Comparison of ENCODE assay signal across 8 cellular contexts in genomic region chr5:168486136-168486879, GRCh38. TPM values are rescaled to one million over a fixed set of nuclear protein-coding genes. Genes with fewer than 3 reads are reported as not detected.
A peak's percentile ranks its signal among the peaks of the same experiment; 100 is the strongest.
DNase-seq lines count a peak whose midpoint lies in the region; ATAC-seq and TF ChIP-seq lines count a peak whose summit lies in the region.

Gene RARS1 (plus strand): TSS chr5:168486471. CDS start chr5:168486499, 28 bp downstream.

- H3K9me3 Mint-ChIP-seq in CD14-positive monocyte: peaks cover 0 to 2% (median 0%) of the 10 kb centered on the region in 7 donors
- no peaks in the 10 kb centered on the region for H3K9me3 Mint-ChIP-seq in activated CD4-positive, alpha-beta T cell treated with anti-CD3 and anti-CD28 coated beads, Interleukin-2, amount 10 ng/mL, durations not matched to agents 7 days and 5 days

- peak; percentile 95 for TF ChIP-seq CTCF in CD14-positive monocyte (IDR thresholded peaks at IDR 0.05)

- peak within 1 kb of the TSS; percentile 85 to 95 (median 93) for H3K27ac Mint-ChIP-seq in CD14-positive monocyte
- peak within 1 kb of the TSS; percentile 94 for H3K27ac Mint-ChIP-seq in activated CD4-positive, alpha-beta T cell treated with anti-CD3 and anti-CD28 coated beads, Interleukin-2, amount 10 ng/mL, durations not matched to agents 7 days and 5 days

- peaks cover 13% of the 10 kb centered on the region for H3K4me1 Mint-ChIP-seq in CD14-positive monocyte
- H3K4me1 Mint-ChIP-seq in activated CD4-positive, alpha-beta T cell treated with anti-CD3 and anti-CD28 coated beads, Interleukin-2, amount 10 ng/mL, durations not matched to agents 7 days and 5 days: peaks cover 45% of the 10 kb centered on the region

- intact Hi-C loops in CD14-positive monocyte (cut with micrococcal nuclease): loop anchor here (5.0 kb wide), 1 partner anchor 91 kb away; the partner anchor contains the start of gene PANK3 (in 2 of the 2)
- intact Hi-C loops in left colon (cut with DNase I, micrococcal nuclease): no loop called here

- H3K4me3 Mint-ChIP-seq in CD14-positive monocyte: peak within 1 kb of the TSS; percentile 100
- H3K4me3 Mint-ChIP-seq in activated CD4-positive, alpha-beta T cell treated with anti-CD3 and anti-CD28 coated beads, Interleukin-2, amount 10 ng/mL, durations not matched to agents 7 days and 5 days: peak within 1 kb of the TSS; percentile 97

- DNase-seq in CD14-positive monocyte (ENCODE audit: low spot score) (peak; percentile 92), NCI-H526 treated with DMSO at 0.1 percent for 48 hours (lab: John Stamatoyannopoulos, UW) (peak; percentile 43), cortex of kidney (lab: John Stamatoyannopoulos, UW) (peak; percentile 60), left colon (peak; percentile 92 to 93)
- DNase-seq in activated CD4-positive, alpha-beta T cell treated with anti-CD3 and anti-CD28 coated beads, Interleukin-2, amount 10 ng/mL, durations not matched to agents 7 days and 5 days: peak; percentile 91
- DNase-seq in stimulated activated CD4-positive, alpha-beta T cell treated with anti-CD3 and anti-CD28 coated beads, Interleukin-1b, Interleukin-23, amount 100 ng/mL, for 48 hours: peak; percentile 93

- peaks cover 2 to 9% (median 4%) of the 10 kb centered on the region in 3 donors for H3K27me3 Mint-ChIP-seq in CD14-positive monocyte (ENCODE audit: low read depth in 3 of 3)
- no peaks in the 10 kb centered on the region for H3K27me3 Mint-ChIP-seq in activated CD4-positive, alpha-beta T cell treated with anti-CD3 and anti-CD28 coated beads, Interleukin-2, amount 10 ng/mL, durations not matched to agents 7 days and 5 days

- peaks cover 26 to 34% of the 10 kb centered on the region in 2 donors for H3K36me3 Mint-ChIP-seq in CD14-positive monocyte
- H3K36me3 Mint-ChIP-seq in activated CD4-positive, alpha-beta T cell treated with anti-CD3 and anti-CD28 coated beads, Interleukin-2, amount 10 ng/mL, durations not matched to agents 7 days and 5 days (ENCODE audit: low read depth): peaks cover 20% of the 10 kb centered on the region

- CTCF ChIA-PET in activated CD4-positive, alpha-beta T cell treated with anti-CD3 and anti-CD28 coated beads, Interleukin-2, amount 10 ng/mL, durations not matched to agents 7 days and 5 days (lab: Charles Lee): interaction anchor here (1.0 to 1.3 kb wide), 3 partner anchors 9 to 18 kb away, joined by 3 to 7 read pairs (median 3); no protein-coding TSS in a partner anchor

- POLR2A ChIA-PET in activated CD4-positive, alpha-beta T cell treated with anti-CD3 and anti-CD28 coated beads, Interleukin-2, amount 10 ng/mL, durations not matched to agents 7 days and 5 days (lab: Charles Lee): interaction anchor here (0.6 kb wide), 1 partner anchor 237 kb away, joined by 5 read pairs; no protein-coding TSS in a partner anchor

- ATAC-seq in GM19328 (IDR thresholded peaks at IDR 0.05; ENCODE audit: unreplicated experiment) (peak; percentile 76), HG03520 (IDR thresholded peaks at IDR 0.05; ENCODE audit: unreplicated experiment) (peak; percentile 72), left colon (peak; percentile 100)

RNA-seq across cellular contexts. Expression of gene RARS1, which starts in this region (rescaled TPM):
- 10 to 100 TPM; 16.1 to 27.0 TPM for polyA plus RNA-seq in CD14-positive monocyte
- total RNA-seq in activated CD4-positive, alpha-beta T cell treated with anti-CD3 and anti-CD28 coated beads, Interleukin-2, amount 10 ng/mL, durations not matched to agents 7 days and 5 days: 10 to 100 TPM; 68.2 to 70.5 TPM
- 10 to 100 TPM; 58.1 to 71.9 TPM for total RNA-seq in left colon

Comparison
In these comparisons a context has a peak if more than half of its experiments do, and no peak if none do; other contexts are left out.
1. Peak in every context shown above with its lines: DNase-seq and ATAC-seq.
2. DNase-seq: peak in every context shown above with its lines; median percentile 93 in stimulated activated CD4-positive, alpha-beta T cell treated with anti-CD3 and anti-CD28 coated beads, Interleukin-1b, Interleukin-23, amount 100 ng/mL, for 48 hours; 92 in left colon; 92 in CD14-positive monocyte; 91 in activated CD4-positive, alpha-beta T cell treated with anti-CD3 and anti-CD28 coated beads, Interleukin-2, amount 10 ng/mL, durations not matched to agents 7 days and 5 days; 60 in cortex of kidney; 43 in NCI-H526 treated with DMSO at 0.1 percent for 48 hours.
3. intact Hi-C loops: an anchor here in CD14-positive monocyte (5.0 kb wide); none called in left colon.